Comparison of ENCODE assay signal across 8 cellular contexts in genomic region chr2:102240640-102241370, GRCh38. TPM values are rescaled to one million over a fixed set of nuclear protein-coding genes. Genes with fewer than 3 reads are reported as not detected.
A peak's percentile ranks its signal among the peaks of the same experiment; 100 is the strongest.
DNase-seq lines count a peak whose midpoint lies in the region; ATAC-seq, FAIRE-seq and TF ChIP-seq lines count a peak whose summit lies in the region.

No MANE protein-coding gene starts in this region.

- no peak overlapping the region for H3K4me3 Mint-ChIP-seq in WTC11

- peak; percentile 94 for ATAC-seq in GM18519 (IDR thresholded peaks at IDR 0.05; ENCODE audit: low FRiP score, unreplicated experiment)
- peak; percentile 79 for ATAC-seq in HG03060 (IDR thresholded peaks at IDR 0.05; ENCODE audit: low read depth, unreplicated experiment)
- ATAC-seq in WTC11, result peak; percentile 92

- POLR2A ChIA-PET in WTC11 (lab: Charles Lee), result no interaction called here

- H3K27me3 Mint-ChIP-seq in WTC11 (ENCODE audit: low read depth), result no peaks in the 10 kb centered on the region

- H3K4me1 Mint-ChIP-seq in WTC11, result peaks cover 20% of the 10 kb centered on the region

- TF ChIP-seq CTCF in WTC11 (IDR thresholded peaks at IDR 0.05) (peak; percentile 94), bronchial epithelial cell (IDR thresholded peaks at IDR 0.05; ENCODE audit: insufficient read depth, low read length, severe bottlenecking) (peak; percentile 99), keratinocyte (optimal IDR thresholded peaks at IDR 0.05 in 1 of 3, IDR thresholded peaks at IDR 0.05 in 1 of 3, conservative IDR thresholded peaks at IDR 0.05 in 1 of 3; ENCODE audit: extremely low read depth in 1 of 3, insufficient read depth in 2 of 3, low read length in 3 of 3) (peak; percentile 97 to 99 (median 98))

- FAIRE-seq in bronchial epithelial cell (lab: Jason Lieb, UNC) (peak; percentile 13), keratinocyte (lab: Jason Lieb, UNC) (peak; percentile 80)

- H3K36me3 ChIP-seq in ACC112 (ENCODE audit: insufficient read depth, low read length), result no peaks in the 10 kb centered on the region
- no peaks in the 10 kb centered on the region for H3K36me3 ChIP-seq in bronchial epithelial cell (ENCODE audit: control insufficient read depth, insufficient read depth, low read length)
- H3K36me3 ChIP-seq in keratinocyte (ENCODE audit: control insufficient read depth in 2 of 2, extremely low read depth in 1 of 2, insufficient read depth in 2 of 2, low read length in 2 of 2), result no peaks in the 10 kb centered on the region

- CTCF ChIA-PET in WTC11 (lab: Charles Lee), result interaction anchor here (0.5 to 2.6 kb wide), 64 partner anchors 10 to 1759 kb away, joined by 3 to 59 read pairs (median 5); partner anchors contain the start of genes IL18R1 and SLC9A4

- peak overlapping the region; percentile 45 for H3K9ac ChIP-seq in keratinocyte (ENCODE audit: control insufficient read depth, extremely low read depth, insufficient read depth, low read length)

- peak overlapping the region; percentile 61 for H3K4me2 ChIP-seq in keratinocyte (ENCODE audit: control insufficient read depth, extremely low read depth, insufficient read depth, low read depth, low read length)

- H4K20me1 ChIP-seq in keratinocyte (ENCODE audit: control insufficient read depth, extremely low read depth, insufficient read depth, low read length), result no peaks in the 10 kb centered on the region

- DNase-seq in NCI-H2171 treated with DMSO at 0.1 percent for 48 hours (lab: John Stamatoyannopoulos, UW), result peak; percentile 59
- peak; percentile 91 for DNase-seq in WTC11 (ENCODE audit: low spot score)
- peak; percentile 80 for DNase-seq in bronchial epithelial cell (ENCODE audit: low read depth)
- DNase-seq in keratinocyte (ENCODE audit: low read depth, low spot score), result peak; percentile 46
- DNase-seq in stimulated activated CD4-positive, alpha-beta T cell treated with anti-CD3 and anti-CD28 coated beads, Interleukin-15, amount 100 ng/mL, for 1 hour (ENCODE audit: low read depth in 1 of 2, low spot score in 1 of 2), result peak; percentile 75 to 86

- H3K4me1 ChIP-seq in ACC112 (ENCODE audit: control insufficient read depth, insufficient read depth, low read length, unreplicated experiment) (peaks cover 40% of the 10 kb centered on the region), keratinocyte (ENCODE audit: control insufficient read depth, extremely low read depth, insufficient read depth, low read length) (peaks cover 15% of the 10 kb centered on the region)

- peak overlapping the region; percentile 16 for H2AFZ ChIP-seq in ACC112 (ENCODE audit: low read length, unreplicated experiment)
- peak overlapping the region; percentile 79 for H2AFZ ChIP-seq in keratinocyte (ENCODE audit: control insufficient read depth, low read length)

- H3K4me3 ChIP-seq in ACC112 (ENCODE audit: low read depth, low read length) (peak overlapping the region; percentile 46), bronchial epithelial cell (ENCODE audit: low read depth, low read length) (no peak overlapping the region), keratinocyte (ENCODE audit: control insufficient read depth in 2 of 3, extremely low read depth in 1 of 3, insufficient read depth in 2 of 3, low read depth in 1 of 3, low read length in 3 of 3) (no peak overlapping the region)

- dilution Hi-C loops in keratinocyte (cut with MboI; ENCODE audit: extremely low pct_ligation_motif_present, low sequenced_read_pairs), result no loop called here

- no peaks in the 10 kb centered on the region for H3K79me2 ChIP-seq in ACC112 (ENCODE audit: control insufficient read depth, insufficient read depth, low read length, unreplicated experiment)
- H3K79me2 ChIP-seq in keratinocyte (ENCODE audit: control insufficient read depth, insufficient read depth, low read length), result no peaks in the 10 kb centered on the region

- no peaks in the 10 kb centered on the region for H3K36me3 Mint-ChIP-seq in WTC11

- H3K27ac ChIP-seq in ACC112 (ENCODE audit: low read depth, low read length), result peak overlapping the region; percentile 99
- peak overlapping the region; percentile 55 for H3K27ac ChIP-seq in keratinocyte (ENCODE audit: control insufficient read depth, insufficient read depth, low read length)

- H3K9me3 ChIP-seq in keratinocyte (ENCODE audit: control insufficient read depth, low read depth, low read length), result no peaks in the 10 kb centered on the region

- H3K27me3 ChIP-seq in ACC112 (ENCODE audit: insufficient read depth, low read length) (no peaks in the 10 kb centered on the region), bronchial epithelial cell (ENCODE audit: control insufficient read depth, insufficient read depth, low read length) (no peaks in the 10 kb centered on the region), keratinocyte (ENCODE audit: control insufficient read depth, extremely low read depth, insufficient read depth, low read length) (no peaks in the 10 kb centered on the region)

- no peak overlapping the region for H3K27ac Mint-ChIP-seq in WTC11

- H3K9me3 Mint-ChIP-seq in WTC11, result peaks cover 5% of the 10 kb centered on the region

- H3K9me1 ChIP-seq in keratinocyte (ENCODE audit: control insufficient read depth, extremely low read depth, insufficient read depth, low read length), result no peaks in the 10 kb centered on the region

TF ChIP-seq in WTC11, 78 proteins besides CTCF, POLR2A, EP300 and RAD21 (continues in another document):
- no peak for TF ChIP-seq JAZF1 (CRISPR knock-in tag; IDR thresholded peaks at IDR 0.05)
- 0 out of 2 replicates have a peak, but pooled peaks have one; percentile 18 for TF ChIP-seq SP1 (CRISPR knock-in tag; conservative IDR thresholded peaks at IDR 0.05)
- TF ChIP-seq ZNF138 (CRISPR knock-in tag; conservative IDR thresholded peaks at IDR 0.05), result no peak
- no peak for TF ChIP-seq SOX15 (CRISPR knock-in tag; IDR thresholded peaks at IDR 0.05)
- TF ChIP-seq ZNF317 (CRISPR knock-in tag; IDR thresholded peaks at IDR 0.05; ENCODE audit: borderline replicate concordance, low read depth), result no peak
- no peak for TF ChIP-seq MYBL2 (CRISPR knock-in tag; IDR thresholded peaks at IDR 0.05)
- no peak for TF ChIP-seq GRHL2 (CRISPR knock-in tag; IDR thresholded peaks at IDR 0.05; ENCODE audit: insufficient replicate concordance, severe bottlenecking)
- peak; percentile 50; the same call in 1 of the 2 replicates for TF ChIP-seq ZNF423 (CRISPR knock-in tag; IDR thresholded peaks at IDR 0.05)
- TF ChIP-seq ZNF512 (CRISPR knock-in tag; IDR thresholded peaks at IDR 0.05; ENCODE audit: borderline replicate concordance), result no peak
- no peak for TF ChIP-seq FOXP4 (CRISPR knock-in tag; IDR thresholded peaks at IDR 0.05)
- TF ChIP-seq MAX (CRISPR knock-in tag; IDR thresholded peaks at IDR 0.05), result no peak
- peak; percentile 88 for TF ChIP-seq GABPB1 (CRISPR knock-in tag; IDR thresholded peaks at IDR 0.05)
- TF ChIP-seq CREM (CRISPR knock-in tag; IDR thresholded peaks at IDR 0.05), result no peak
- TF ChIP-seq IRF1 (CRISPR knock-in tag; IDR thresholded peaks at IDR 0.05), result no peak
- TF ChIP-seq ELF4 (CRISPR knock-in tag; IDR thresholded peaks at IDR 0.05; ENCODE audit: low read depth), result no peak
- no peak for TF ChIP-seq ZNF263 (CRISPR knock-in tag; IDR thresholded peaks at IDR 0.05; ENCODE audit: low read depth)

RNA-seq across cellular contexts. Expression of gene IL1RL2, which starts 54.0 kb away (rescaled TPM):
- 0.11 TPM in 1 of 3 replicates, not detected in the others for total RNA-seq in WTC11 (2021)
- total RNA-seq in bronchial epithelial cell, result 1.8 and 2.6 TPM in 2 replicates
- 1.1 to 1.5 TPM (median 1.4 TPM) in 3 replicates for polyA plus RNA-seq in keratinocyte
- 3.1 TPM for polyA plus RNA-seq in keratinocyte (2011; ENCODE audit: low read depth)
- 0.53 and 1.2 TPM in 2 replicates for polyA plus RNA-seq in keratinocyte (2011; cell fraction: cytosol; rRNA removed)
- 2.7 and 3.5 TPM in 2 replicates for polyA plus RNA-seq in keratinocyte (2011; cell fraction: nucleus; rRNA removed)
- 1.6 and 2.9 TPM in 2 replicates for polyA plus RNA-seq in keratinocyte (2012; ENCODE audit: low replicate concordance)
- 0.99 to 1.6 TPM (median 1.1 TPM) in 3 replicates for polyA minus RNA-seq in keratinocyte
- polyA minus RNA-seq in keratinocyte (2011; cell fraction: cytosol; rRNA and poly(A)+ RNA removed), result 1.3 TPM
- 1.9 and 2.9 TPM in 2 replicates for polyA minus RNA-seq in keratinocyte (2011; cell fraction: nucleus; rRNA and poly(A)+ RNA removed)
